1 cellular context compared by ENCODE assay signal in the genomic region with DNA sequence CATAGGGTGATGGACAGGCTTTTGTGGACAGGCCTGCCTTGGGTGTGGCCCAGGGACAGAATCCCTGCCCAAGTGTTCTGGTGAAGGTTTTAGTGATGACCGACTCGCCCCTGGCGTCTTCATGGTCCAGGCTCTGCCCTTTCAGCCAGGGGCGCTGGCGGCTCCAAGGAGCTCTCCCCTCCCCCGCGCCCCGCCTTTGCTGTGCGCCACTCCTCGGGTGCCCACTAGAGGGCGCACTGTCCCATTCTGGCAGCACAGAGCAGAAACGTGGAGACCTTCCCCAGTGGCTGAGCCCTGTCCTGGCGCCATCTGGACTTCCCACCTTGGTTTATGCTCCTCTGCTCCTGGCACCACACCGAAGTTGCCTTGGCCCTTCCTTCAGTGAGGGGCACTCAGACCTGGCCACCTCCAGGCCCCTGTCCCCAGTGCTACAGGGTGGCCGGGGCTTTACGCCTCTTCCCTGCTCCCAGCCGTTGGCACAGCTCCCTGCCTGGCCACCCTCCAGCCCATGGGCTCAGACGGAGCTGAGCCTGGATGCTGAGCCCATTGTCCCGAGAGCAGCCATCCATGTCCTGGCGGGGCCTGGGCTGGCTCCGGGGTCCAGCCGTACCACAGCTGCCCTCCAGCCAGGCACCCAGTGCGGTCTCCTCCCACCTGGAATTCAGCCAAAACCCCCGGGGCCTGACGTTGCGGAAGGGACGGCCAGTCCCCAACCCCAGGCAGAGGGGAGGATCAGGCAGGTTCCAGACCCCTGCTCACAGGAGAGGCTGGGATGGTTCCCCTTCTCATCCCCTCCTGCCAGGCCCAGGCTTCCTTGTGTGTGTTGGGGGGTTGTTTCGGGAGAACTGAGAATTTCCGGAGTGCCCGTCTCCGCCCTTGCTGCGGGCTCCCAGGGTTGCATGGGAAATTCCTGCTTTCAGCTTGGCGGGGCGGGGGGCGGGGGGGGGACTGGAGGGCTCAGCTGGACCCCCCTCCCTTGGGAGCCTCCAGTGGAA.
TF ChIP-seq lines count a peak whose summit lies in the region.

No MANE protein-coding gene starts in this region.

TF ChIP-seq in HepG2, 621 proteins besides CTCF, POLR2A, EP300 and RAD21 (continued from another document and continues in another):
- TF ChIP-seq, protein P1, sequence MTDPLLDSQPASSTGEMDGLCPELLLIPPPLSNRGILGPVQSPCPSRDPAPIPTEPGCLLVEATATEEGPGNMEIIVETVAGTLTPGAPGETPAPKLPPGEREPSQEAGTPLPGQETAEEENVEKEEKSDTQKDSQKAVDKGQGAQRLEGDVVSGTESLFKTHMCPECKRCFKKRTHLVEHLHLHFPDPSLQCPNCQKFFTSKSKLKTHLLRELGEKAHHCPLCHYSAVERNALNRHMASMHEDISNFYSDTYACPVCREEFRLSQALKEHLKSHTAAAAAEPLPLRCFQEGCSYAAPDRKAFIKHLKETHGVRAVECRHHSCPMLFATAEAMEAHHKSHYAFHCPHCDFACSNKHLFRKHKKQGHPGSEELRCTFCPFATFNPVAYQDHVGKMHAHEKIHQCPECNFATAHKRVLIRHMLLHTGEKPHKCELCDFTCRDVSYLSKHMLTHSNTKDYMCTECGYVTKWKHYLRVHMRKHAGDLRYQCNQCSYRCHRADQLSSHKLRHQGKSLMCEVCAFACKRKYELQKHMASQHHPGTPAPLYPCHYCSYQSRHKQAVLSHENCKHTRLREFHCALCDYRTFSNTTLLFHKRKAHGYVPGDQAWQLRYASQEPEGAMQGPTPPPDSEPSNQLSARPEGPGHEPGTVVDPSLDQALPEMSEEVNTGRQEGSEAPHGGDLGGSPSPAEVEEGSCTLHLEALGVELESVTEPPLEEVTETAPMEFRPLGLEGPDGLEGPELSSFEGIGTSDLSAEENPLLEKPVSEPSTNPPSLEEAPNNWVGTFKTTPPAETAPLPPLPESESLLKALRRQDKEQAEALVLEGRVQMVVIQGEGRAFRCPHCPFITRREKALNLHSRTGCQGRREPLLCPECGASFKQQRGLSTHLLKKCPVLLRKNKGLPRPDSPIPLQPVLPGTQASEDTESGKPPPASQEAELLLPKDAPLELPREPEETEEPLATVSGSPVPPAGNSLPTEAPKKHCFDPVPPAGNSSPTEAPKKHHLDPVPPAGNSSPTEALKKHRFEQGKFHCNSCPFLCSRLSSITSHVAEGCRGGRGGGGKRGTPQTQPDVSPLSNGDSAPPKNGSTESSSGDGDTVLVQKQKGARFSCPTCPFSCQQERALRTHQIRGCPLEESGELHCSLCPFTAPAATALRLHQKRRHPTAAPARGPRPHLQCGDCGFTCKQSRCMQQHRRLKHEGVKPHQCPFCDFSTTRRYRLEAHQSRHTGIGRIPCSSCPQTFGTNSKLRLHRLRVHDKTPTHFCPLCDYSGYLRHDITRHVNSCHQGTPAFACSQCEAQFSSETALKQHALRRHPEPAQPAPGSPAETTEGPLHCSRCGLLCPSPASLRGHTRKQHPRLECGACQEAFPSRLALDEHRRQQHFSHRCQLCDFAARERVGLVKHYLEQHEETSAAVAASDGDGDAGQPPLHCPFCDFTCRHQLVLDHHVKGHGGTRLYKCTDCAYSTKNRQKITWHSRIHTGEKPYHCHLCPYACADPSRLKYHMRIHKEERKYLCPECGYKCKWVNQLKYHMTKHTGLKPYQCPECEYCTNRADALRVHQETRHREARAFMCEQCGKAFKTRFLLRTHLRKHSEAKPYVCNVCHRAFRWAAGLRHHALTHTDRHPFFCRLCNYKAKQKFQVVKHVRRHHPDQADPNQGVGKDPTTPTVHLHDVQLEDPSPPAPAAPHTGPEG (CRISPR knock-in tag; IDR thresholded peaks at IDR 0.05), result no peak
- TF ChIP-seq FLYWCH1 (CRISPR knock-in tag; IDR thresholded peaks at IDR 0.05) (no peak), ZNF546 (CRISPR knock-in tag; conservative IDR thresholded peaks at IDR 0.05) (no peak), MTF2 (CRISPR knock-in tag; IDR thresholded peaks at IDR 0.05; ENCODE audit: borderline replicate concordance) (no peak), ZNF264 (CRISPR knock-in tag; IDR thresholded peaks at IDR 0.05) (no peak), ZNF547 (CRISPR knock-in tag; IDR thresholded peaks at IDR 0.05) (no peak), ZNF468 (CRISPR knock-in tag; IDR thresholded peaks at IDR 0.05) (no peak), PAF1 (CRISPR knock-in tag; IDR thresholded peaks at IDR 0.05) (no peak), ZNF879 (CRISPR knock-in tag; IDR thresholded peaks at IDR 0.05) (no peak), ZMAT3 (CRISPR knock-in tag; conservative IDR thresholded peaks at IDR 0.05) (no peak), GTF3A (CRISPR knock-in tag; conservative IDR thresholded peaks at IDR 0.05) (no peak), POLR2G (IDR thresholded peaks at IDR 0.05; ENCODE audit: low read depth, low read length) (peak; percentile 25; the same call in 1 of the 2 replicates), SNAI1 (CRISPR knock-in tag; IDR thresholded peaks at IDR 0.05; ENCODE audit: borderline replicate concordance) (no peak), ZNF674 (CRISPR knock-in tag; IDR thresholded peaks at IDR 0.05; ENCODE audit: low read depth) (no peak), LCORL (IDR thresholded peaks at IDR 0.05) (no peak), LCORL (CRISPR knock-in tag; IDR thresholded peaks at IDR 0.05) (peak; percentile 74), HIVEP1 (CRISPR knock-in tag; IDR thresholded peaks at IDR 0.05) (no peak), GZF1 (CRISPR knock-in tag; IDR thresholded peaks at IDR 0.05) (no peak), ZSCAN20 (CRISPR knock-in tag; IDR thresholded peaks at IDR 0.05; ENCODE audit: borderline replicate concordance) (no peak), HCFC1 (IDR thresholded peaks at IDR 0.05; ENCODE audit: low read depth, low read length) (no peak), ZNF550 (CRISPR knock-in tag; IDR thresholded peaks at IDR 0.05; ENCODE audit: borderline replicate concordance) (peak; percentile 54; the same call in 1 of the 2 replicates), ARNTL (CRISPR knock-in tag; IDR thresholded peaks at IDR 0.05) (no peak), DNMT3B (CRISPR knock-in tag; conservative IDR thresholded peaks at IDR 0.05) (no peak), RBM39 (IDR thresholded peaks at IDR 0.05; ENCODE audit: low read depth, low read length, poor library complexity, severe bottlenecking) (peak; percentile 82), ZNF569 (CRISPR knock-in tag; IDR thresholded peaks at IDR 0.05; ENCODE audit: borderline replicate concordance) (no peak), ZNF552 (CRISPR knock-in tag; IDR thresholded peaks at IDR 0.05; ENCODE audit: borderline replicate concordance) (no peak), STAT5B (CRISPR knock-in tag; IDR thresholded peaks at IDR 0.05) (no peak), TEAD3 (CRISPR knock-in tag; optimal IDR thresholded peaks at IDR 0.05; ENCODE audit: borderline replicate concordance) (peak; percentile 35), SIN3B (IDR thresholded peaks at IDR 0.05; ENCODE audit: low read length) (no peak), FOXO1 (CRISPR knock-in tag; IDR thresholded peaks at IDR 0.05) (no peak), SMAD3 (CRISPR knock-in tag; IDR thresholded peaks at IDR 0.05) (peak; percentile 82), KMT2B (CRISPR knock-in tag; IDR thresholded peaks at IDR 0.05) (no peak), HNF4G (IDR thresholded peaks at IDR 0.05; ENCODE audit: borderline replicate concordance, low read depth, low read length) (0 out of 2 replicates have a peak, but pooled peaks have one; percentile 6), HNF4G (CRISPR knock-in tag; IDR thresholded peaks at IDR 0.05; ENCODE audit: borderline replicate concordance, low read depth) (no peak), ZKSCAN8 (CRISPR knock-in tag; IDR thresholded peaks at IDR 0.05; ENCODE audit: borderline replicate concordance) (no peak)
- TF ChIP-seq, protein P2, sequence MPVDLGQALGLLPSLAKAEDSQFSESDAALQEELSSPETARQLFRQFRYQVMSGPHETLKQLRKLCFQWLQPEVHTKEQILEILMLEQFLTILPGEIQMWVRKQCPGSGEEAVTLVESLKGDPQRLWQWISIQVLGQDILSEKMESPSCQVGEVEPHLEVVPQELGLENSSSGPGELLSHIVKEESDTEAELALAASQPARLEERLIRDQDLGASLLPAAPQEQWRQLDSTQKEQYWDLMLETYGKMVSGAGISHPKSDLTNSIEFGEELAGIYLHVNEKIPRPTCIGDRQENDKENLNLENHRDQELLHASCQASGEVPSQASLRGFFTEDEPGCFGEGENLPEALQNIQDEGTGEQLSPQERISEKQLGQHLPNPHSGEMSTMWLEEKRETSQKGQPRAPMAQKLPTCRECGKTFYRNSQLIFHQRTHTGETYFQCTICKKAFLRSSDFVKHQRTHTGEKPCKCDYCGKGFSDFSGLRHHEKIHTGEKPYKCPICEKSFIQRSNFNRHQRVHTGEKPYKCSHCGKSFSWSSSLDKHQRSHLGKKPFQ (CRISPR knock-in tag; IDR thresholded peaks at IDR 0.05; ENCODE audit: insufficient replicate concordance), result no peak
- TF ChIP-seq, protein P3, sequence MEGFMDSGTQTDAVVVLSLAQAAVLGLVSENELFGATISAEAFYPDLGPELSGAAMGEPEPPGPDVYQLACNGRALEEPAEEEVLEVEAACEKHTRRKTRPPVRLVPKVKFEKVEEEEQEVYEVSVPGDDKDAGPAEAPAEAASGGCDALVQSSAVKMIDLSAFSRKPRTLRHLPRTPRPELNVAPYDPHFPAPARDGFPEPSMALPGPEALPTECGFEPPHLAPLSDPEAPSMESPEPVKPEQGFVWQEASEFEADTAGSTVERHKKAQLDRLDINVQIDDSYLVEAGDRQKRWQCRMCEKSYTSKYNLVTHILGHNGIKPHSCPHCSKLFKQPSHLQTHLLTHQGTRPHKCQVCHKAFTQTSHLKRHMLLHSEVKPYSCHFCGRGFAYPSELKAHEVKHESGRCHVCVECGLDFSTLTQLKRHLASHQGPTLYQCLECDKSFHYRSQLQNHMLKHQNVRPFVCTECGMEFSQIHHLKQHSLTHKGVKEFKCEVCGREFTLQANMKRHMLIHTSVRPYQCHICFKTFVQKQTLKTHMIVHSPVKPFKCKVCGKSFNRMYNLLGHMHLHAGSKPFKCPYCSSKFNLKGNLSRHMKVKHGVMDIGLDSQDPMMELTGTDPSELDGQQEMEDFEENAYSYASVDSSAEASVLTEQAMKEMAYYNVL (CRISPR knock-in tag; IDR thresholded peaks at IDR 0.05; ENCODE audit: borderline replicate concordance), result no peak
- TF ChIP-seq, protein P4, sequence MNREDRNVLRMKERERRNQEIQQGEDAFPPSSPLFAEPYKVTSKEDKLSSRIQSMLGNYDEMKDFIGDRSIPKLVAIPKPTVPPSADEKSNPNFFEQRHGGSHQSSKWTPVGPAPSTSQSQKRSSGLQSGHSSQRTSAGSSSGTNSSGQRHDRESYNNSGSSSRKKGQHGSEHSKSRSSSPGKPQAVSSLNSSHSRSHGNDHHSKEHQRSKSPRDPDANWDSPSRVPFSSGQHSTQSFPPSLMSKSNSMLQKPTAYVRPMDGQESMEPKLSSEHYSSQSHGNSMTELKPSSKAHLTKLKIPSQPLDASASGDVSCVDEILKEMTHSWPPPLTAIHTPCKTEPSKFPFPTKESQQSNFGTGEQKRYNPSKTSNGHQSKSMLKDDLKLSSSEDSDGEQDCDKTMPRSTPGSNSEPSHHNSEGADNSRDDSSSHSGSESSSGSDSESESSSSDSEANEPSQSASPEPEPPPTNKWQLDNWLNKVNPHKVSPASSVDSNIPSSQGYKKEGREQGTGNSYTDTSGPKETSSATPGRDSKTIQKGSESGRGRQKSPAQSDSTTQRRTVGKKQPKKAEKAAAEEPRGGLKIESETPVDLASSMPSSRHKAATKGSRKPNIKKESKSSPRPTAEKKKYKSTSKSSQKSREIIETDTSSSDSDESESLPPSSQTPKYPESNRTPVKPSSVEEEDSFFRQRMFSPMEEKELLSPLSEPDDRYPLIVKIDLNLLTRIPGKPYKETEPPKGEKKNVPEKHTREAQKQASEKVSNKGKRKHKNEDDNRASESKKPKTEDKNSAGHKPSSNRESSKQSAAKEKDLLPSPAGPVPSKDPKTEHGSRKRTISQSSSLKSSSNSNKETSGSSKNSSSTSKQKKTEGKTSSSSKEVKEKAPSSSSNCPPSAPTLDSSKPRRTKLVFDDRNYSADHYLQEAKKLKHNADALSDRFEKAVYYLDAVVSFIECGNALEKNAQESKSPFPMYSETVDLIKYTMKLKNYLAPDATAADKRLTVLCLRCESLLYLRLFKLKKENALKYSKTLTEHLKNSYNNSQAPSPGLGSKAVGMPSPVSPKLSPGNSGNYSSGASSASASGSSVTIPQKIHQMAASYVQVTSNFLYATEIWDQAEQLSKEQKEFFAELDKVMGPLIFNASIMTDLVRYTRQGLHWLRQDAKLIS (CRISPR knock-in tag; IDR thresholded peaks at IDR 0.05), result no peak
- TF ChIP-seq, protein P5, sequence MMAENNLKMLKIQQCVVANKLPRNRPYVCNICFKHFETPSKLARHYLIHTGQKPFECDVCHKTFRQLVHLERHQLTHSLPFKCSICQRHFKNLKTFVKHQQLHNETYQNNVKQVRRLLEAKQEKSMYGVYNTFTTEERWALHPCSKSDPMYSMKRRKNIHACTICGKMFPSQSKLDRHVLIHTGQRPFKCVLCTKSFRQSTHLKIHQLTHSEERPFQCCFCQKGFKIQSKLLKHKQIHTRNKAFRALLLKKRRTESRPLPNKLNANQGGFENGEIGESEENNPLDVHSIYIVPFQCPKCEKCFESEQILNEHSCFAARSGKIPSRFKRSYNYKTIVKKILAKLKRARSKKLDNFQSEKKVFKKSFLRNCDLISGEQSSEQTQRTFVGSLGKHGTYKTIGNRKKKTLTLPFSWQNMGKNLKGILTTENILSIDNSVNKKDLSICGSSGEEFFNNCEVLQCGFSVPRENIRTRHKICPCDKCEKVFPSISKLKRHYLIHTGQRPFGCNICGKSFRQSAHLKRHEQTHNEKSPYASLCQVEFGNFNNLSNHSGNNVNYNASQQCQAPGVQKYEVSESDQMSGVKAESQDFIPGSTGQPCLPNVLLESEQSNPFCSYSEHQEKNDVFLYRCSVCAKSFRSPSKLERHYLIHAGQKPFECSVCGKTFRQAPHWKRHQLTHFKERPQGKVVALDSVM (CRISPR knock-in tag; IDR thresholded peaks at IDR 0.05), result no peak
- TF ChIP-seq, protein P6, sequence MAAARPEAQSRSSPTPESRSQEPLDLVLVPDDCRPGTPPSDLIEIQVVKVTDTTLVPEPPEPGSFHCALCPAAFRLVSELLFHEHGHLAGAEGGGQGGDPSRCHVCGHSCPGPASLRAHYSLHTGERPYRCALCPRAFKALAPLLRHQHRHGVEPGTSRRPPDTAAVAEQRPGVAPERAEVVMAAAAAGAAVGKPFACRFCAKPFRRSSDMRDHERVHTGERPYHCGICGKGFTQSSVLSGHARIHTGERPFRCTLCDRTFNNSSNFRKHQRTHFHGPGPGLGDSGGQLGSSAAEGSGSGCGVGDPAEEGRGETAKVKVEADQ (CRISPR knock-in tag; IDR thresholded peaks at IDR 0.05; ENCODE audit: borderline replicate concordance), result no peak
- TF ChIP-seq, protein P7, sequence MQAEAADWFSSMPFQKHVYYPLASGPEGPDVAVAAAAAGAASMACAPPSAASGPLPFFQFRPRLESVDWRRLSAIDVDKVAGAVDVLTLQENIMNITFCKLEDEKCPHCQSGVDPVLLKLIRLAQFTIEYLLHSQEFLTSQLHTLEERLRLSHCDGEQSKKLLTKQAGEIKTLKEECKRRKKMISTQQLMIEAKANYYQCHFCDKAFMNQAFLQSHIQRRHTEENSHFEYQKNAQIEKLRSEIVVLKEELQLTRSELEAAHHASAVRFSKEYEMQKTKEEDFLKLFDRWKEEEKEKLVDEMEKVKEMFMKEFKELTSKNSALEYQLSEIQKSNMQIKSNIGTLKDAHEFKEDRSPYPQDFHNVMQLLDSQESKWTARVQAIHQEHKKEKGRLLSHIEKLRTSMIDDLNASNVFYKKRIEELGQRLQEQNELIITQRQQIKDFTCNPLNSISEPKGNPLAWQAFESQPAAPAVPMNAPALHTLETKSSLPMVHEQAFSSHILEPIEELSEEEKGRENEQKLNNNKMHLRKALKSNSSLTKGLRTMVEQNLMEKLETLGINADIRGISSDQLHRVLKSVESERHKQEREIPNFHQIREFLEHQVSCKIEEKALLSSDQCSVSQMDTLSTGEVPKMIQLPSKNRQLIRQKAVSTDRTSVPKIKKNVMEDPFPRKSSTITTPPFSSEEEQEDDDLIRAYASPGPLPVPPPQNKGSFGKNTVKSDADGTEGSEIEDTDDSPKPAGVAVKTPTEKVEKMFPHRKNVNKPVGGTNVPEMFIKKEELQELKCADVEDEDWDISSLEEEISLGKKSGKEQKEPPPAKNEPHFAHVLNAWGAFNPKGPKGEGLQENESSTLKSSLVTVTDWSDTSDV (CRISPR knock-in tag; IDR thresholded peaks at IDR 0.05), result peak; percentile 85; the same call in 1 of the 2 replicates
